Comparison of ENCODE assay signal across 22 cellular contexts in genomic region chr17:81042606-81043005, GRCh38. TPM values are rescaled to one million over a fixed set of nuclear protein-coding genes. Genes with fewer than 3 reads are reported as not detected.
DNase-seq lines count a peak whose midpoint lies in the region; ATAC-seq and TF ChIP-seq lines count a peak whose summit lies in the region.
"Had no signal": no experiment of that assay in that cellular context is flagged by ENCODE, and none has a peak within 500 bp of the region (broad histone marks: within the 10 kb centered on the region; RNA-seq: fewer than 3 reads in every experiment).

No MANE protein-coding gene starts in this region.

- no peak overlapping the region for H3K9ac ChIP-seq in SK-N-SH
- H3K9ac ChIP-seq in neural progenitor cell: no peak overlapping the region

- peak overlapping the region; percentile 86 for H3K27ac Mint-ChIP-seq in neural progenitor cell
- no peak overlapping the region for H3K27ac Mint-ChIP-seq in CD4-positive, alpha-beta T cell
- no peak overlapping the region for H3K27ac Mint-ChIP-seq in activated naive CD4-positive, alpha-beta T cell treated with anti-CD3 and anti-CD28 coated beads for 36 hours
- H3K27ac Mint-ChIP-seq: activated CD4-positive, alpha-beta T cell treated with anti-CD3 and anti-CD28 coated beads, Interleukin-2, amount 10 ng/mL, durations not matched to agents 24 days and 14 days; activated naive CD8-positive, alpha-beta T cell treated with anti-CD3 and anti-CD28 coated beads, Interleukin-2, amount 50 U/mL, for 24 hours; T-helper 1 cell treated with Interleukin-12 subunit alpha and Interleukin-12 subunit beta and Interleukin-4 antibody, amounts not matched to agents 30 μg/mL and 1 μg/mL, for 36 hours had no signal

- H3K4me3 Mint-ChIP-seq in neural progenitor cell: no peak overlapping the region
- no peak overlapping the region for H3K4me3 Mint-ChIP-seq in CD4-positive, alpha-beta T cell
- no peak overlapping the region for H3K4me3 Mint-ChIP-seq in activated naive CD4-positive, alpha-beta T cell treated with anti-CD3 and anti-CD28 coated beads for 36 hours
- H3K4me3 Mint-ChIP-seq: activated CD4-positive, alpha-beta T cell treated with anti-CD3 and anti-CD28 coated beads, Interleukin-2, amount 10 ng/mL, durations not matched to agents 24 days and 14 days; activated naive CD8-positive, alpha-beta T cell treated with anti-CD3 and anti-CD28 coated beads, Interleukin-2, amount 50 U/mL, for 24 hours; naive thymus-derived CD8-positive, alpha-beta T cell; T-helper 1 cell treated with Interleukin-12 subunit alpha and Interleukin-12 subunit beta and Interleukin-4 antibody, amounts not matched to agents 30 μg/mL and 1 μg/mL, for 36 hours had no signal

- intact Hi-C loops in esophagus squamous epithelium (cut with DNase I): no loop called here
- intact Hi-C loops in CD4-positive, alpha-beta T cell (cut with DNase I, micrococcal nuclease): no loop called here
- intact Hi-C loops in activated naive CD4-positive, alpha-beta T cell treated with anti-CD3 and anti-CD28 coated beads for 36 hours (cut with micrococcal nuclease): no loop called here

- H3K4me1 Mint-ChIP-seq in neural progenitor cell: peaks cover 57% of the 10 kb centered on the region
- H3K4me1 Mint-ChIP-seq in CD4-positive, alpha-beta T cell (ENCODE audit: low read depth): no peaks in the 10 kb centered on the region
- H3K4me1 Mint-ChIP-seq in activated naive CD4-positive, alpha-beta T cell treated with anti-CD3 and anti-CD28 coated beads for 36 hours (ENCODE audit: low read depth): no peaks in the 10 kb centered on the region
- H3K4me1 Mint-ChIP-seq: activated CD4-positive, alpha-beta T cell treated with anti-CD3 and anti-CD28 coated beads, Interleukin-2, amount 10 ng/mL, durations not matched to agents 24 days and 14 days; activated naive CD8-positive, alpha-beta T cell treated with anti-CD3 and anti-CD28 coated beads, Interleukin-2, amount 50 U/mL, for 24 hours had no signal

- H3K79me2 ChIP-seq in SK-N-SH (ENCODE audit: insufficient read depth) (peaks cover 64% of the 10 kb centered on the region; the same call in 1 of the 2 replicates), neural progenitor cell (ENCODE audit: low read depth) (peaks cover 65% of the 10 kb centered on the region)

- H2AFZ ChIP-seq in SK-N-SH (ENCODE audit: low read depth) (no peak overlapping the region), neural progenitor cell (replicated peaks) (no peak overlapping the region)

- TF ChIP-seq POLR2A in esophagus squamous epithelium (IDR thresholded peaks at IDR 0.05): no peak

- H3K9me3 Mint-ChIP-seq in neural progenitor cell: no peaks in the 10 kb centered on the region
- no peaks in the 10 kb centered on the region for H3K9me3 Mint-ChIP-seq in CD4-positive, alpha-beta T cell
- H3K9me3 Mint-ChIP-seq in activated naive CD4-positive, alpha-beta T cell treated with anti-CD3 and anti-CD28 coated beads for 36 hours: no peaks in the 10 kb centered on the region
- H3K9me3 Mint-ChIP-seq: activated CD4-positive, alpha-beta T cell treated with anti-CD3 and anti-CD28 coated beads, Interleukin-2, amount 10 ng/mL, durations not matched to agents 24 days and 14 days; activated naive CD8-positive, alpha-beta T cell treated with anti-CD3 and anti-CD28 coated beads, Interleukin-2, amount 50 U/mL, for 24 hours; naive thymus-derived CD8-positive, alpha-beta T cell; T-helper 1 cell treated with Interleukin-12 subunit alpha and Interleukin-12 subunit beta and Interleukin-4 antibody, amounts not matched to agents 30 μg/mL and 1 μg/mL, for 36 hours had no signal

- ATAC-seq in SK-N-SH treated with all-trans-retinoic acid at 6 μM for 48 hours (no peak), GM21723 (IDR thresholded peaks at IDR 0.05; ENCODE audit: unreplicated experiment) (no peak)
- no peak for ATAC-seq in CD4-positive, alpha-beta T cell (ENCODE audit: poor library complexity)
- ATAC-seq: activated naive CD8-positive, alpha-beta T cell treated with anti-CD3 and anti-CD28 coated beads, Interleukin-2, amount 50 U/mL, for 24 hours; naive thymus-derived CD8-positive, alpha-beta T cell had no signal

- CTCF ChIA-PET in SK-N-SH (lab: Yijun Ruan, JAX): interaction anchor here (0.8 to 12.5 kb wide), 10 partner anchors 9 to 59 kb away, joined by 3 to 96 read pairs (median 4); no protein-coding TSS in a partner anchor
- CTCF ChIA-PET in CD4-positive, alpha-beta T cell (lab: Charles Lee): no interaction called here
- CTCF ChIA-PET in activated naive CD4-positive, alpha-beta T cell treated with anti-CD3 and anti-CD28 coated beads for 36 hours (lab: Charles Lee): interaction anchor here (2.0 kb wide), 1 partner anchor 17 kb away, joined by 5 read pairs; no protein-coding TSS in a partner anchor

- DNase-seq in SK-N-SH (peak; percentile 76), esophagus squamous epithelium (lab: John Stamatoyannopoulos, UW) (no peak), neural progenitor cell (ENCODE audit: low spot score) (no peak)
- no peak for DNase-seq in stimulated activated CD4-positive, alpha-beta T cell treated with anti-CD3 and anti-CD28 coated beads, Interleukin-4, amount 100 ng/mL, for 24 hours
- DNase-seq in CD4-positive, alpha-beta T cell: no peak
- no peak for DNase-seq in activated naive CD4-positive, alpha-beta T cell treated with anti-CD3 and anti-CD28 coated beads for 36 hours
- DNase-seq: 8988T; activated CD4-positive, alpha-beta T cell treated with anti-CD3 and anti-CD28 coated beads, Interleukin-2, amount 10 ng/mL, durations not matched to agents 24 days and 14 days; activated naive CD8-positive, alpha-beta T cell treated with anti-CD3 and anti-CD28 coated beads, Interleukin-2, amount 50 U/mL, for 24 hours; AML-193; brain microvascular endothelial cell; effector memory CD4-positive, alpha-beta T cell; Karpas-422; naive thymus-derived CD8-positive, alpha-beta T cell; NCI-H1694 treated with DMSO at 0.1 percent for 48 hours; NCI-H226; NCI-H748 treated with DMSO at 0.1 percent for 48 hours; SIG-M5; testis had no signal

- H3K27me3 ChIP-seq in SK-N-SH (ENCODE audit: insufficient read depth): no peaks in the 10 kb centered on the region
- H3K27me3 ChIP-seq in esophagus squamous epithelium: no peaks in the 10 kb centered on the region
- no peaks in the 10 kb centered on the region for H3K27me3 ChIP-seq in neural progenitor cell
- no peaks in the 10 kb centered on the region for H3K27me3 ChIP-seq in CD4-positive, alpha-beta T cell (ENCODE audit: control insufficient read depth, insufficient read depth, low read length)
- H3K27me3 ChIP-seq: brain microvascular endothelial cell, testis had no signal

- no peak for TF ChIP-seq EP300 in SK-N-SH (IDR thresholded peaks at IDR 0.05; ENCODE audit: borderline replicate concordance in 1 of 2, low read depth in 1 of 2, low read length in 1 of 2)

- no peaks in the 10 kb centered on the region for H3K36me3 ChIP-seq in SK-N-SH (replicated peaks in 1 of 2; ENCODE audit: control insufficient read depth in 1 of 2, insufficient read depth in 2 of 2, low read length in 1 of 2)
- H3K36me3 ChIP-seq in esophagus squamous epithelium: peaks cover 0 to 30% (median 0%) of the 10 kb centered on the region in 3 donors
- no peaks in the 10 kb centered on the region for H3K36me3 ChIP-seq in neural progenitor cell
- H3K36me3 ChIP-seq: brain microvascular endothelial cell had no signal

- H3K4me2 ChIP-seq in SK-N-SH: no peak overlapping the region
- H3K4me2 ChIP-seq in neural progenitor cell: no peak overlapping the region

- H3K4me1 ChIP-seq in SK-N-SH (ENCODE audit: control insufficient read depth in 1 of 2, insufficient read depth in 2 of 2, low read depth in 1 of 2, low read length in 1 of 2) (peaks cover 31 to 71% of the 10 kb centered on the region in 2 experiments; a peak in 3 of 4 replicates), esophagus squamous epithelium (peaks cover 70 to 100% (median 78%) of the 10 kb centered on the region in 3 donors), neural progenitor cell (peaks cover 17% of the 10 kb centered on the region)

- H3K27ac ChIP-seq in SK-N-SH (ENCODE audit: low read depth in 2 of 2, low read length in 1 of 2) (no peak overlapping the region), esophagus squamous epithelium (peak overlapping the region; percentile 66 to 89 (median 86)), neural progenitor cell (no peak overlapping the region)
- H3K27ac ChIP-seq in CD4-positive, alpha-beta T cell (ENCODE audit: low read depth, low read length): no peak overlapping the region
- H3K27ac ChIP-seq: brain microvascular endothelial cell had no signal

- H3K36me3 Mint-ChIP-seq in neural progenitor cell: peaks cover 12% of the 10 kb centered on the region
- no peaks in the 10 kb centered on the region for H3K36me3 Mint-ChIP-seq in CD4-positive, alpha-beta T cell (ENCODE audit: low read depth)
- no peaks in the 10 kb centered on the region for H3K36me3 Mint-ChIP-seq in activated naive CD4-positive, alpha-beta T cell treated with anti-CD3 and anti-CD28 coated beads for 36 hours (ENCODE audit: low read depth)
- H3K36me3 Mint-ChIP-seq: naive thymus-derived CD8-positive, alpha-beta T cell had no signal

- TF ChIP-seq CTCF in SK-N-SH (IDR thresholded peaks at IDR 0.05) (no peak), esophagus squamous epithelium (IDR thresholded peaks at IDR 0.05) (no peak), neural progenitor cell (IDR thresholded peaks at IDR 0.05) (no peak)
- TF ChIP-seq CTCF in CD4-positive, alpha-beta T cell (IDR thresholded peaks at IDR 0.05): no peak

- no peaks in the 10 kb centered on the region for H3F3A ChIP-seq in SK-N-SH (replicated peaks; ENCODE audit: insufficient read depth)
- no peaks in the 10 kb centered on the region for H3F3A ChIP-seq in neural progenitor cell (ENCODE audit: low read depth)

- H4K20me1 ChIP-seq in SK-N-SH (ENCODE audit: insufficient read depth) (peaks cover 59% of the 10 kb centered on the region), neural progenitor cell (ENCODE audit: low read depth) (peaks cover 64% of the 10 kb centered on the region)

- H3K27me3 Mint-ChIP-seq in neural progenitor cell (ENCODE audit: insufficient read depth, low read depth): peaks cover 10% of the 10 kb centered on the region
- no peaks in the 10 kb centered on the region for H3K27me3 Mint-ChIP-seq in CD4-positive, alpha-beta T cell
- no peaks in the 10 kb centered on the region for H3K27me3 Mint-ChIP-seq in activated naive CD4-positive, alpha-beta T cell treated with anti-CD3 and anti-CD28 coated beads for 36 hours (ENCODE audit: low read depth)
- H3K27me3 Mint-ChIP-seq: activated naive CD8-positive, alpha-beta T cell treated with anti-CD3 and anti-CD28 coated beads, Interleukin-2, amount 50 U/mL, for 24 hours; naive thymus-derived CD8-positive, alpha-beta T cell had no signal

- H3K9me3 ChIP-seq in SK-N-SH: no peaks in the 10 kb centered on the region
- no peaks in the 10 kb centered on the region for H3K9me3 ChIP-seq in esophagus squamous epithelium
- no peaks in the 10 kb centered on the region for H3K9me3 ChIP-seq in neural progenitor cell (ENCODE audit: low read depth)
- H3K9me3 ChIP-seq in CD4-positive, alpha-beta T cell (ENCODE audit: control insufficient read depth, low read length): no peaks in the 10 kb centered on the region
- H3K9me3 ChIP-seq: testis had no signal

- WGBS in SK-N-SH (ENCODE audit: low lambda C conversion rate): 89% methylated on average over 9 of the region's 9 CpGs
- 87 to 92% methylated on average over 5 to 8 of the region's 9 CpGs for WGBS in esophagus squamous epithelium, 2 donors

- POLR2A ChIA-PET in SK-N-SH (lab: Yijun Ruan, JAX): no interaction called here
- POLR2A ChIA-PET in CD4-positive, alpha-beta T cell (lab: Charles Lee): no interaction called here

- no peaks in the 10 kb centered on the region for H3K9me2 ChIP-seq in SK-N-SH

- no peak for TF ChIP-seq RAD21 in SK-N-SH (IDR thresholded peaks at IDR 0.05; ENCODE audit: low read length)

- H3K4me3 ChIP-seq in SK-N-SH (ENCODE audit: low read depth in 2 of 2, low read length in 1 of 2) (no peak overlapping the region), esophagus squamous epithelium (no peak overlapping the region), neural progenitor cell (no peak overlapping the region)
- H3K4me3 ChIP-seq: testis had no signal

RNA-seq across cellular contexts. Expression of gene BAIAP2, which starts 7.7 kb away (rescaled TPM):
- 15.5 and 19.8 TPM in 2 replicates for polyA plus RNA-seq in SK-N-SH (2012; rRNA removed)
- polyA plus RNA-seq in SK-N-SH (2012; cell fraction: cytosol; rRNA removed): 10.3 and 14.6 TPM in 2 replicates
- polyA plus RNA-seq in SK-N-SH (2012; cell fraction: nucleus; rRNA removed): 39.2 and 39.3 TPM in 2 replicates
- 100 to 1,000 TPM in 3 of 4 donors, 10 to 100 TPM in 1; 87.8 to 175 (median 105) TPM for total RNA-seq in esophagus squamous epithelium
- 15.6 and 16.1 TPM in 2 replicates for total RNA-seq in neural progenitor cell (ENCODE audit: low replicate concordance)
- 1 to 10 TPM; 4.2 to 4.9 TPM for total RNA-seq in CD4-positive, alpha-beta T cell
- total RNA-seq in activated naive CD4-positive, alpha-beta T cell treated with anti-CD3 and anti-CD28 coated beads for 36 hours: 1 to 10 TPM; 3.9 to 4.2 TPM

RNA-seq across cellular contexts. Expression of gene CHMP6, which starts 51.0 kb away (rescaled TPM):
- polyA plus RNA-seq in SK-N-SH (2012; rRNA removed): 44.1 and 44.3 TPM in 2 replicates
- polyA plus RNA-seq in SK-N-SH (2012; cell fraction: cytosol; rRNA removed): 39.4 and 46.0 TPM in 2 replicates
- polyA plus RNA-seq in SK-N-SH (2012; cell fraction: nucleus; rRNA removed): 24.7 and 32.2 TPM in 2 replicates
- total RNA-seq in esophagus squamous epithelium: 10 to 100 TPM; 16.7 to 23.8 (median 22.1) TPM
- 11.5 and 20.9 TPM in 2 replicates for total RNA-seq in neural progenitor cell (ENCODE audit: low replicate concordance)
- total RNA-seq in CD4-positive, alpha-beta T cell: 10 to 100 TPM; 11.5 to 13.3 TPM
- total RNA-seq in activated naive CD4-positive, alpha-beta T cell treated with anti-CD3 and anti-CD28 coated beads for 36 hours: 10 to 100 TPM; 10.1 to 10.6 TPM

Comparison
In these comparisons a context has a peak if more than half of its experiments do, and no peak if none do; other contexts are left out.
1. H3K27ac ChIP-seq: peak in esophagus squamous epithelium (4 of 4); none in SK-N-SH (0 of 2), neural progenitor cell (single experiment) and CD4-positive, alpha-beta T cell (single experiment).